14 cellular contexts compared by ENCODE assay signal in genomic region chr2:126661001-126661400, GRCh38. TPM values are rescaled to one million over a fixed set of nuclear protein-coding genes. Genes with fewer than 3 reads are reported as not detected.
DNase-seq lines count a peak whose midpoint lies in the region; ATAC-seq, FAIRE-seq and TF ChIP-seq lines count a peak whose summit lies in the region.
"Had no signal": no experiment of that assay in that cellular context is flagged by ENCODE, and none has a peak within 500 bp of the region (broad histone marks: within the 10 kb centered on the region; RNA-seq: fewer than 3 reads in every experiment).

No MANE protein-coding gene starts in this region.

- H3K36me3 ChIP-seq in heart right ventricle: peaks cover 0 to 13% (median 0%) of the 10 kb centered on the region in 9 donors
- H3K36me3 ChIP-seq in subcutaneous abdominal adipose tissue (ENCODE audit: control insufficient read depth in 5 of 5, insufficient read depth in 5 of 5, low read length in 5 of 5): peaks cover 0 to 15% (median 8%) of the 10 kb centered on the region in 5 donors
- H3K36me3 ChIP-seq: BE2C, uterus had no signal

- no peak overlapping the region for H3K4me3 Mint-ChIP-seq in activated CD8-positive, alpha-beta T cell treated with anti-CD3 and anti-CD28 coated beads for 36 hours
- H3K4me3 Mint-ChIP-seq in immature natural killer cell: peak overlapping the region in 4 of 5 donors; percentile 2 to 67 (median 10)

- DNase-seq in heart right ventricle (no peak), Right ventricle myocardium superior (no peak), immature natural killer cell (no peak), cerebellar nuclear complex (lab: John Stamatoyannopoulos, UW) (no peak), D721Med (ENCODE audit: insufficient read length, low spot score) (no peak)
- DNase-seq in activated CD8-positive, alpha-beta T cell treated with anti-CD3 and anti-CD28 coated beads for 36 hours: no peak
- DNase-seq: BE2C; MM.1S; NCI-H2171; stimulated activated CD8-positive, alpha-beta memory T cell treated with anti-CD3 and anti-CD28 coated beads, Interleukin-4, amount 100 ng/mL, for 48 hours; uterus had no signal

- peaks cover 77% of the 10 kb centered on the region for H3K36me3 Mint-ChIP-seq in activated CD8-positive, alpha-beta T cell treated with anti-CD3 and anti-CD28 coated beads for 36 hours (ENCODE audit: low read depth)
- peaks cover 0 to 4% (median 0%) of the 10 kb centered on the region in 3 donors for H3K36me3 Mint-ChIP-seq in immature natural killer cell

- ATAC-seq in heart right ventricle: no peak
- no peak for ATAC-seq in Right ventricle myocardium superior (ENCODE audit: poor library complexity)
- no peak for ATAC-seq in activated CD8-positive, alpha-beta T cell treated with anti-CD3 and anti-CD28 coated beads for 36 hours
- no peak for ATAC-seq in HG03378 (IDR thresholded peaks at IDR 0.05; ENCODE audit: unreplicated experiment)

- TF ChIP-seq CTCF in heart right ventricle (IDR thresholded peaks at IDR 0.05) (no peak), D721Med (IDR thresholded peaks at IDR 0.05; ENCODE audit: insufficient read depth, missing control alignments) (no peak)
- TF ChIP-seq CTCF in activated CD8-positive, alpha-beta T cell treated with anti-CD3 and anti-CD28 coated beads for 36 hours (IDR thresholded peaks at IDR 0.05): no peak

- no peaks in the 10 kb centered on the region for H3K9me3 Mint-ChIP-seq in activated CD8-positive, alpha-beta T cell treated with anti-CD3 and anti-CD28 coated beads for 36 hours
- H3K9me3 Mint-ChIP-seq in immature natural killer cell: no peaks in the 10 kb centered on the region

- no peak for FAIRE-seq in D721Med (lab: Jason Lieb, UNC)
- FAIRE-seq: HTR-8/SVneo had no signal

- H3K4me1 Mint-ChIP-seq in activated CD8-positive, alpha-beta T cell treated with anti-CD3 and anti-CD28 coated beads for 36 hours (ENCODE audit: low read depth): peaks cover 78% of the 10 kb centered on the region
- peaks cover 93 to 95% of the 10 kb centered on the region in 2 donors for H3K4me1 Mint-ChIP-seq in immature natural killer cell

- POLR2A ChIA-PET in activated CD8-positive, alpha-beta T cell treated with anti-CD3 and anti-CD28 coated beads for 36 hours (lab: Charles Lee): interaction anchor here (0.6 kb wide), 1 partner anchor 101 kb away, joined by 3 read pairs; no protein-coding TSS in a partner anchor

- CTCF ChIA-PET in activated CD8-positive, alpha-beta T cell treated with anti-CD3 and anti-CD28 coated beads for 36 hours (lab: Charles Lee): interaction anchor here (1.4 kb wide), 1 partner anchor 116 kb away, joined by 3 read pairs; no protein-coding TSS in a partner anchor

- H3K9ac ChIP-seq in subcutaneous abdominal adipose tissue (ENCODE audit: low read length in 5 of 5): peak overlapping the region in 2 of 5 donors; percentile 4 to 26

- no peaks in the 10 kb centered on the region for H3K27me3 Mint-ChIP-seq in activated CD8-positive, alpha-beta T cell treated with anti-CD3 and anti-CD28 coated beads for 36 hours
- H3K27me3 Mint-ChIP-seq in immature natural killer cell (ENCODE audit: low read depth in 3 of 3): peaks cover 0 to 32% (median 12%) of the 10 kb centered on the region in 3 donors

- intact Hi-C loops in heart right ventricle (cut with DNase I): loop anchor here in 1 of 10 donors (10.0 kb wide), 1 partner anchor 114 kb away; no protein-coding TSS in a partner anchor
- intact Hi-C loops in Right ventricle myocardium superior (cut with DNase I): no loop called here
- intact Hi-C loops in activated CD8-positive, alpha-beta T cell treated with anti-CD3 and anti-CD28 coated beads for 36 hours (cut with micrococcal nuclease): loop anchor here (5.0 kb wide), 1 partner anchor 101 kb away; no protein-coding TSS in a partner anchor

- H3K4me3 ChIP-seq in heart right ventricle (no peak overlapping the region), subcutaneous abdominal adipose tissue (ENCODE audit: low read depth in 1 of 5, low read length in 5 of 5) (no peak overlapping the region)
- H3K4me3 ChIP-seq: uterus had no signal

- peak overlapping the region in 8 of 10 donors; percentile 19 to 99 (median 98) for H3K27ac ChIP-seq in heart right ventricle
- H3K27ac ChIP-seq in subcutaneous abdominal adipose tissue (ENCODE audit: low read depth, low read length): peak overlapping the region; percentile 99

- H3K9me3 ChIP-seq in heart right ventricle (no peaks in the 10 kb centered on the region), subcutaneous abdominal adipose tissue (ENCODE audit: control insufficient read depth in 5 of 5, low read length in 5 of 5) (no peaks in the 10 kb centered on the region)
- H3K9me3 ChIP-seq: BE2C, uterus had no signal

- H3K27ac Mint-ChIP-seq in activated CD8-positive, alpha-beta T cell treated with anti-CD3 and anti-CD28 coated beads for 36 hours: peak overlapping the region; percentile 94
- peak overlapping the region; percentile 93 to 99 (median 96) for H3K27ac Mint-ChIP-seq in immature natural killer cell

- 80 to 84% methylated on average over 6 of the region's 6 CpGs for WGBS in heart right ventricle, 2 donors

- H3K27me3 ChIP-seq in heart right ventricle: no peaks in the 10 kb centered on the region
- no peaks in the 10 kb centered on the region for H3K27me3 ChIP-seq in subcutaneous abdominal adipose tissue (ENCODE audit: control insufficient read depth in 5 of 5, insufficient read depth in 4 of 5, low read length in 5 of 5)
- H3K27me3 ChIP-seq: BE2C, uterus had no signal

- H3K4me1 ChIP-seq in heart right ventricle: peaks cover 33 to 94% (median 90%) of the 10 kb centered on the region in 9 donors
- peaks cover 34 to 96% (median 91%) of the 10 kb centered on the region in 5 donors for H3K4me1 ChIP-seq in subcutaneous abdominal adipose tissue (ENCODE audit: control insufficient read depth in 5 of 5, insufficient read depth in 5 of 5, low read length in 5 of 5)
- H3K4me1 ChIP-seq: BE2C had no signal

RNA-seq across cellular contexts. Expression of gene GYPC, which starts 5.0 kb away (rescaled TPM):
- total RNA-seq in heart right ventricle (100 to 1,000 TPM in 9 of 10 donors, 10 to 100 TPM in 1; 80.3 to 176 (median 123) TPM), Right ventricle myocardium superior (111 TPM)
- polyA plus RNA-seq in heart right ventricle (100 to 1,000 TPM; 146 to 408 TPM), immature natural killer cell (100 to 1,000 TPM; 164 to 231 (median 178) TPM)
- total RNA-seq in activated CD8-positive, alpha-beta T cell treated with anti-CD3 and anti-CD28 coated beads for 36 hours: 100 to 1,000 TPM; 172 to 173 TPM
